Comparison of ENCODE assay signal across 8 cellular contexts in genomic region chr17:40121191-40121885, GRCh38. TPM values are rescaled to one million over a fixed set of nuclear protein-coding genes. Genes with fewer than 3 reads are reported as not detected.
DNase-seq lines count a peak whose midpoint lies in the region; ATAC-seq and TF ChIP-seq lines count a peak whose summit lies in the region.

No MANE protein-coding gene starts in this region.

- peaks cover 9 to 18% (median 12%) of the 10 kb centered on the region in 11 experiments; a peak in 20 of 22 replicates for H3K36me3 ChIP-seq in BLaER1 treated with 17β-estradiol and CSF1 and Interleukin-3, amounts not matched to agents 10 nM and 100 nM
- no peaks in the 10 kb centered on the region for H3K36me3 ChIP-seq in prostate gland

- TF ChIP-seq POLR2A in prostate gland (IDR thresholded peaks at IDR 0.05) = no peak

- intact Hi-C loops in right cardiac atrium (cut with DNase I) (no loop called here), prostate gland (cut with DNase I) (loop anchor here (5.0 kb wide), 1 partner anchor 221 kb away; no protein-coding TSS in a partner anchor)

- H3K27ac ChIP-seq in BLaER1 treated with 17β-estradiol and CSF1 and Interleukin-3, amounts not matched to agents 10 nM and 100 nM = peak overlapping the region; percentile 92 to 99 (median 97)
- peak overlapping the region; percentile 95 for H3K27ac ChIP-seq in right cardiac atrium (ENCODE audit: low read length)
- H3K27ac ChIP-seq in prostate gland = peak overlapping the region; percentile 100

- H3K27me3 ChIP-seq in BLaER1 treated with 17β-estradiol and CSF1 and Interleukin-3, amounts not matched to agents 10 nM and 100 nM = no peaks in the 10 kb centered on the region
- H3K27me3 ChIP-seq in right cardiac atrium (ENCODE audit: control insufficient read depth, insufficient read depth) (no peaks in the 10 kb centered on the region), prostate gland (replicated peaks; ENCODE audit: insufficient read depth) (no peaks in the 10 kb centered on the region)

- H4K20me1 ChIP-seq in BLaER1 treated with 17β-estradiol and CSF1 and Interleukin-3, amounts not matched to agents 10 nM and 100 nM = peaks cover 23 to 38% (median 30%) of the 10 kb centered on the region in 11 experiments

- TF ChIP-seq CTCF in prostate gland (IDR thresholded peaks at IDR 0.05) = no peak

- DNase-seq in NCI-H69 (lab: John Stamatoyannopoulos, UW) (peak; percentile 69), amygdala (lab: John Stamatoyannopoulos, UW) (peak in 44 of 56 donors; percentile 14 to 80 (median 63)), right cardiac atrium (peak; percentile 64 to 81 (median 80)), prostate gland (ENCODE audit: low spot score) (no peak)

- WGBS in right cardiac atrium = 1% methylated on average over 51 of the region's 51 CpGs
- WGBS in prostate gland = under 1% methylated on average over 47 of the region's 51 CpGs

- H3K4me3 ChIP-seq in BLaER1 treated with 17β-estradiol and CSF1 and Interleukin-3, amounts not matched to agents 10 nM and 100 nM = peak overlapping the region; percentile 97 to 100 (median 100)
- H3K4me3 ChIP-seq in right cardiac atrium (ENCODE audit: low read length) = peak overlapping the region; percentile 69
- peak overlapping the region; percentile 100 for H3K4me3 ChIP-seq in prostate gland

- peak overlapping the region; percentile 80 to 99 (median 90) for H3K4me2 ChIP-seq in BLaER1 treated with 17β-estradiol and CSF1 and Interleukin-3, amounts not matched to agents 10 nM and 100 nM

- peaks cover 31 to 51% (median 40%) of the 10 kb centered on the region in 10 experiments for H3K4me1 ChIP-seq in BLaER1 treated with 17β-estradiol and CSF1 and Interleukin-3, amounts not matched to agents 10 nM and 100 nM
- H3K4me1 ChIP-seq in right cardiac atrium (ENCODE audit: control insufficient read depth, insufficient read depth, low read length) (no peaks in the 10 kb centered on the region), prostate gland (replicated peaks) (no peaks in the 10 kb centered on the region)

- peak; percentile 26 for ATAC-seq in GM19463 (IDR thresholded peaks at IDR 0.05; ENCODE audit: unreplicated experiment)
- peak; percentile 57 to 66 for ATAC-seq in right cardiac atrium
- no peak for ATAC-seq in GM19467 (IDR thresholded peaks at IDR 0.05; ENCODE audit: unreplicated experiment)
- no peak for ATAC-seq in GM21390 (IDR thresholded peaks at IDR 0.05; ENCODE audit: unreplicated experiment)

- H3K9me3 ChIP-seq in BLaER1 treated with 17β-estradiol and CSF1 and Interleukin-3, amounts not matched to agents 10 nM and 100 nM (replicated peaks in 1 of 11) = no peaks in the 10 kb centered on the region
- H3K9me3 ChIP-seq in right cardiac atrium (ENCODE audit: control insufficient read depth, low read length) (no peaks in the 10 kb centered on the region), prostate gland (no peaks in the 10 kb centered on the region)

- peak overlapping the region; percentile 96 to 99 (median 99) for H3K9ac ChIP-seq in BLaER1 treated with 17β-estradiol and CSF1 and Interleukin-3, amounts not matched to agents 10 nM and 100 nM

RNA-seq across cellular contexts. Expression of gene MSL1, which starts 0.4 kb away (rescaled TPM):
- total RNA-seq in right cardiac atrium = 10 to 100 TPM; 53.6 to 57.3 (median 55.2) TPM
- polyA plus RNA-seq in right cardiac atrium = 44.8 TPM
- 100 to 1,000 TPM in 1 of 2 donors, 10 to 100 TPM in 1; 77.0 to 112 TPM for total RNA-seq in prostate gland

RNA-seq across cellular contexts. Expression of gene CASC3, which starts 19.0 kb away (rescaled TPM):
- 10 to 100 TPM; 50.2 to 56.7 (median 50.7) TPM for total RNA-seq in right cardiac atrium
- polyA plus RNA-seq in right cardiac atrium = 23.4 TPM
- 10 to 100 TPM; 59.8 to 94.3 TPM for total RNA-seq in prostate gland

RNA-seq across cellular contexts. Expression of gene NR1D1, which starts 20.9 kb away (rescaled TPM):
- 10 to 100 TPM; 10.2 to 25.1 (median 18.8) TPM for total RNA-seq in right cardiac atrium
- 12.3 TPM for polyA plus RNA-seq in right cardiac atrium
- 10 to 100 TPM; 10.7 to 35.2 TPM for total RNA-seq in prostate gland

RNA-seq across cellular contexts. Expression of gene RAPGEFL1, which starts 55.9 kb away (rescaled TPM):
- total RNA-seq in right cardiac atrium (1 to 10 TPM; 2.7 to 5.6 (median 4.1) TPM), prostate gland (10 to 100 TPM; 14.2 to 25.1 TPM)
- 3.8 TPM for polyA plus RNA-seq in right cardiac atrium

RNA-seq across cellular contexts. Expression of gene THRA, which starts 58.6 kb away (rescaled TPM):
- 10 to 100 TPM; 80.6 to 99.5 (median 95.9) TPM for total RNA-seq in right cardiac atrium
- polyA plus RNA-seq in right cardiac atrium = 73.3 TPM
- 10 to 100 TPM; 35.2 to 79.8 TPM for total RNA-seq in prostate gland

Comparison
In these comparisons a context has a peak if more than half of its experiments do, and no peak if none do; other contexts are left out.
1. ATAC-seq: peak in GM19463 (single experiment) and right cardiac atrium (2 of 2); none in GM19467 (single experiment) and GM21390 (single experiment).
2. Peak in every context shown above with its lines, with median percentiles within 50 percentile points of each other: H3K27ac ChIP-seq and H3K4me3 ChIP-seq.